In the genomic region with DNA sequence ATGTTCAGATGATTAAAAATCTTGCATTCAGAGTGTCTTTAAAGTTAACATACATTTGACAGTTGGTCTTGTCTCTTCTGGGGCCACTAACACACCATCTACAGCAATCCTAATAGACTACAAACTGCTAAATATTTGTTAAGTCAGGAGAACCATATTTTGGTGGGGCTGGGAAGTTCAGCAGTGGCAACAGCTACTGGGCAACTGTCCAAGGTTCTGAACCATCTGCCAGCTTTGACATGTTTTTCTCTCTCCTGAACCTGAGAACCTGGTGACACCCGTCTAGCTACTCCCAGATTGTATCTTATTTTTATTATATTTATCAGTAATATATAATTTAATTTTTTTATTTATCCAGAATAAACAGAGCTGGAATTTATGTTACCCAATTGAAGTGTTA, we compare ENCODE assay signal across 10 cellular contexts.
DNase-seq lines count a peak whose midpoint lies in the region; ATAC-seq and TF ChIP-seq lines count a peak whose summit lies in the region.
"Had no signal": no experiment of that assay in that cellular context is flagged by ENCODE, and none has a peak within 500 bp of the region (broad histone marks: within the 10 kb centered on the region; RNA-seq: fewer than 3 reads in every experiment).

No MANE protein-coding gene starts in this region.

- H3K4me3 ChIP-seq in neural progenitor cell: no peak overlapping the region
- H3K4me3 ChIP-seq: SK-N-MC had no signal

- no peak overlapping the region for H3K9ac ChIP-seq in neural progenitor cell

- H3K4me1 Mint-ChIP-seq in WTC11 (no peaks in the 10 kb centered on the region), neural progenitor cell (no peaks in the 10 kb centered on the region)

- H3K27ac ChIP-seq in neural progenitor cell: no peak overlapping the region
- H3K27ac ChIP-seq: SK-N-MC had no signal

- H3K9me3 Mint-ChIP-seq in WTC11: peaks cover 4% of the 10 kb centered on the region
- H3K9me3 Mint-ChIP-seq in neural progenitor cell: no peaks in the 10 kb centered on the region

- H3K36me3 ChIP-seq in neural progenitor cell: no peaks in the 10 kb centered on the region

- no peaks in the 10 kb centered on the region for H4K20me1 ChIP-seq in neural progenitor cell (ENCODE audit: low read depth)

- H3K27me3 Mint-ChIP-seq in WTC11 (ENCODE audit: low read depth) (no peaks in the 10 kb centered on the region), neural progenitor cell (ENCODE audit: insufficient read depth, low read depth) (no peaks in the 10 kb centered on the region)

- no peaks in the 10 kb centered on the region for H3F3A ChIP-seq in neural progenitor cell (ENCODE audit: low read depth)

- H3K4me1 ChIP-seq in neural progenitor cell: no peaks in the 10 kb centered on the region

- H3K36me3 Mint-ChIP-seq in WTC11 (no peaks in the 10 kb centered on the region), neural progenitor cell (no peaks in the 10 kb centered on the region)

- peak; percentile 50 to 65 for DNase-seq in NCI-H524 (lab: John Stamatoyannopoulos, UW)
- no peak for DNase-seq in NCI-H524 treated with DMSO at 0.1 percent for 48 hours (lab: John Stamatoyannopoulos, UW)
- peak; percentile 57 for DNase-seq in NCI-H1092 treated with DMSO at 0.1 percent for 48 hours (lab: John Stamatoyannopoulos, UW)
- peak; percentile 12 for DNase-seq in WTC11 (ENCODE audit: low spot score)
- DNase-seq in neural progenitor cell (ENCODE audit: low spot score): peak; percentile 59
- DNase-seq in ecto neural progenitor cell (ENCODE audit: low spot score): no peak
- DNase-seq: activated T-cell treated with anti-CD3 and anti-CD28 coated beads, Interleukin-2, amount 50 U/mL, for 48 hours had no signal

- H2AFZ ChIP-seq in neural progenitor cell (replicated peaks): no peak overlapping the region

- H3K27me3 ChIP-seq in neural progenitor cell: no peaks in the 10 kb centered on the region

- POLR2A ChIA-PET in WTC11 (lab: Charles Lee): no interaction called here

- ATAC-seq in WTC11 (peak; percentile 26; the same call in 1 of the 2 replicates), HG03280 (IDR thresholded peaks at IDR 0.05; ENCODE audit: unreplicated experiment) (no peak), GM18858 (IDR thresholded peaks at IDR 0.05; ENCODE audit: unreplicated experiment) (no peak)

- no peaks in the 10 kb centered on the region for H3K79me2 ChIP-seq in neural progenitor cell (ENCODE audit: low read depth)

- H3K4me2 ChIP-seq in neural progenitor cell: no peak overlapping the region

- TF ChIP-seq CTCF in WTC11 (IDR thresholded peaks at IDR 0.05): no peak
- no peak for TF ChIP-seq CTCF in neural progenitor cell (IDR thresholded peaks at IDR 0.05)

- H3K4me3 Mint-ChIP-seq in WTC11 (no peak overlapping the region), neural progenitor cell (no peak overlapping the region)

- H3K27ac Mint-ChIP-seq in WTC11: no peak overlapping the region
- H3K27ac Mint-ChIP-seq in neural progenitor cell: no peak overlapping the region

- no peaks in the 10 kb centered on the region for H3K9me3 ChIP-seq in neural progenitor cell (ENCODE audit: low read depth)

- CTCF ChIA-PET in WTC11 (lab: Charles Lee): interaction anchor here (0.9 kb wide), 1 partner anchor 349 kb away, joined by 3 read pairs; no protein-coding TSS in a partner anchor

TF ChIP-seq in WTC11, 78 proteins besides CTCF, POLR2A, EP300 and RAD21:
- TF ChIP-seq, protein P1, sequence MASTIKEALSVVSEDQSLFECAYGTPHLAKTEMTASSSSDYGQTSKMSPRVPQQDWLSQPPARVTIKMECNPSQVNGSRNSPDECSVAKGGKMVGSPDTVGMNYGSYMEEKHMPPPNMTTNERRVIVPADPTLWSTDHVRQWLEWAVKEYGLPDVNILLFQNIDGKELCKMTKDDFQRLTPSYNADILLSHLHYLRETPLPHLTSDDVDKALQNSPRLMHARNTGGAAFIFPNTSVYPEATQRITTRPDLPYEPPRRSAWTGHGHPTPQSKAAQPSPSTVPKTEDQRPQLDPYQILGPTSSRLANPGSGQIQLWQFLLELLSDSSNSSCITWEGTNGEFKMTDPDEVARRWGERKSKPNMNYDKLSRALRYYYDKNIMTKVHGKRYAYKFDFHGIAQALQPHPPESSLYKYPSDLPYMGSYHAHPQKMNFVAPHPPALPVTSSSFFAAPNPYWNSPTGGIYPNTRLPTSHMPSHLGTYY (CRISPR knock-in tag; IDR thresholded peaks at IDR 0.05): no peak
- TF ChIP-seq HMGA2 (CRISPR knock-in tag; IDR thresholded peaks at IDR 0.05): peak; percentile 64; the same call in 1 of the 2 replicates

Comparison
In these comparisons a context has a peak if more than half of its experiments do, and no peak if none do; other contexts are left out.
1. DNase-seq: peak in NCI-H524 (2 of 2), NCI-H1092 treated with DMSO at 0.1 percent for 48 hours (single experiment), WTC11 (single experiment) and neural progenitor cell (single experiment); none in NCI-H524 treated with DMSO at 0.1 percent for 48 hours (single experiment) and ecto neural progenitor cell (single experiment).